In genomic region chr7:6531492-6532279, GRCh38 we compare ENCODE assay signal across 1 cellular context.
TF ChIP-seq lines count a peak whose summit lies in the region.

No MANE protein-coding gene starts in this region.

TF ChIP-seq in HepG2, 621 proteins besides CTCF, POLR2A, EP300 and RAD21:
- peak; percentile 77 for TF ChIP-seq ZNF770 (CRISPR knock-in tag; IDR thresholded peaks at IDR 0.05)
- TF ChIP-seq ZNF556 (CRISPR knock-in tag; IDR thresholded peaks at IDR 0.05; ENCODE audit: borderline replicate concordance) = no peak
TF ChIP-seq in HepG2: peak in this region for 1.
